ENCODE assay signal across 28 cellular contexts in genomic region chr10:9102026-9102425, GRCh38.
DNase-seq lines count a peak whose midpoint lies in the region; ATAC-seq, FAIRE-seq and TF ChIP-seq lines count a peak whose summit lies in the region.
"Had no signal": no experiment of that assay in that cellular context is flagged by ENCODE, and none has a peak within 500 bp of the region (broad histone marks: within the 10 kb centered on the region; RNA-seq: fewer than 3 reads in every experiment).

No MANE protein-coding gene starts in this region.

- H3K36me3 Mint-ChIP-seq in activated CD4-positive, alpha-beta T cell treated with anti-CD3 and anti-CD28 coated beads for 36 hours (ENCODE audit: low read depth) = peaks cover 2% of the 10 kb centered on the region
- H3K36me3 Mint-ChIP-seq: CD8-positive, alpha-beta memory T cell had no signal

- no peaks in the 10 kb centered on the region for H3K9me2 ChIP-seq in Karpas-422 (replicated peaks; ENCODE audit: insufficient read depth, low read length)

- peak; percentile 75 for ATAC-seq in activated CD4-positive, alpha-beta T cell treated with anti-CD3 and anti-CD28 coated beads for 36 hours
- no peak for ATAC-seq in GM21717 (IDR thresholded peaks at IDR 0.05; ENCODE audit: unreplicated experiment)

- FAIRE-seq in bronchial epithelial cell (lab: Jason Lieb, UNC) (no peak), keratinocyte (lab: Jason Lieb, UNC) (peak; percentile 65)
- FAIRE-seq: G401.6, GM12892 had no signal

- TF ChIP-seq CTCF in bronchial epithelial cell (IDR thresholded peaks at IDR 0.05; ENCODE audit: insufficient read depth, low read length, severe bottlenecking) = no peak
- no peak for TF ChIP-seq CTCF in keratinocyte (optimal IDR thresholded peaks at IDR 0.05 in 1 of 3, IDR thresholded peaks at IDR 0.05 in 1 of 3, conservative IDR thresholded peaks at IDR 0.05 in 1 of 3; ENCODE audit: extremely low read depth in 1 of 3, insufficient read depth in 2 of 3, low read length in 3 of 3)

- H3K4me3 Mint-ChIP-seq in activated CD4-positive, alpha-beta T cell treated with anti-CD3 and anti-CD28 coated beads for 36 hours = no peak overlapping the region
- H3K4me3 Mint-ChIP-seq: CD8-positive, alpha-beta memory T cell; H9 had no signal

- dilution Hi-C loops in keratinocyte (cut with MboI; ENCODE audit: extremely low pct_ligation_motif_present, low sequenced_read_pairs) = no loop called here

- H3K36me3 ChIP-seq in bronchial epithelial cell (ENCODE audit: control insufficient read depth, insufficient read depth, low read length) (no peaks in the 10 kb centered on the region), keratinocyte (ENCODE audit: control insufficient read depth in 2 of 2, extremely low read depth in 1 of 2, insufficient read depth in 2 of 2, low read length in 2 of 2) (no peaks in the 10 kb centered on the region), Karpas-422 (ENCODE audit: insufficient read depth, low read length) (no peaks in the 10 kb centered on the region)
- H3K36me3 ChIP-seq: Peyer's patch had no signal

- H3K27ac ChIP-seq in keratinocyte (ENCODE audit: control insufficient read depth, insufficient read depth, low read length) (no peak overlapping the region), Karpas-422 (ENCODE audit: low read length) (no peak overlapping the region)
- H3K27ac ChIP-seq: GM23248, HL-60, Peyer's patch had no signal

- no peaks in the 10 kb centered on the region for H3K9me1 ChIP-seq in keratinocyte (ENCODE audit: control insufficient read depth, extremely low read depth, insufficient read depth, low read length)

- no peak for DNase-seq in activated CD4-positive, alpha-beta T cell treated with anti-CD3 and anti-CD28 coated beads for 36 hours
- DNase-seq in activated CD4-positive, alpha-beta T cell treated with anti-CD3 and anti-CD28 coated beads, Interleukin-2, amount 50 U/mL, for 4 hours = no peak
- DNase-seq in HPDE6-E6E7 (ENCODE audit: extremely low spot score) = peak; percentile 6
- DNase-seq in bronchial epithelial cell (ENCODE audit: low read depth) = peak; percentile 54
- peak; percentile 11 for DNase-seq in keratinocyte (ENCODE audit: low read depth, low spot score)
- no peak for DNase-seq in Karpas-422
- no peak for DNase-seq in stimulated activated CD4-positive, alpha-beta T cell treated with anti-CD3 and anti-CD28 coated beads, Interleukin-1b, Interleukin-23, amount 100 ng/mL, for 48 hours
- DNase-seq: 8988T; AML-193; C1 segment of cervical spinal cord; Calu3; CD8-positive, alpha-beta memory T cell; DMS153; GM23248; H9; KBM-7; NCI-H1105; NCI-H146; NCI-H2029 treated with DMSO at 0.1 percent for 48 hours; NCI-H345; NCI-H524; NCI-H82; Peyer's patch; Right ventricle myocardium superior had no signal

- H3K9me3 ChIP-seq in keratinocyte (ENCODE audit: control insufficient read depth, low read depth, low read length) (no peaks in the 10 kb centered on the region), Karpas-422 (ENCODE audit: low read length) (no peaks in the 10 kb centered on the region)
- H3K9me3 ChIP-seq: Peyer's patch had no signal

- no peak overlapping the region for H3K27ac Mint-ChIP-seq in activated CD4-positive, alpha-beta T cell treated with anti-CD3 and anti-CD28 coated beads for 36 hours
- H3K27ac Mint-ChIP-seq: CD8-positive, alpha-beta memory T cell; H9 had no signal

- POLR2A ChIA-PET in activated CD4-positive, alpha-beta T cell treated with anti-CD3 and anti-CD28 coated beads for 36 hours (lab: Charles Lee) = no interaction called here

- H4K20me1 ChIP-seq in keratinocyte (ENCODE audit: control insufficient read depth, extremely low read depth, insufficient read depth, low read length) (no peaks in the 10 kb centered on the region), Karpas-422 (ENCODE audit: insufficient read depth, low read depth, low read length) (no peaks in the 10 kb centered on the region)

- peaks cover 17% of the 10 kb centered on the region for H3K4me1 Mint-ChIP-seq in activated CD4-positive, alpha-beta T cell treated with anti-CD3 and anti-CD28 coated beads for 36 hours

- H3K4me2 ChIP-seq in keratinocyte (ENCODE audit: control insufficient read depth, extremely low read depth, insufficient read depth, low read depth, low read length) (no peak overlapping the region), Karpas-422 (ENCODE audit: low read depth, low read length, poor library complexity, severe bottlenecking) (no peak overlapping the region)

- H2AFZ ChIP-seq in keratinocyte (ENCODE audit: control insufficient read depth, low read length) (no peak overlapping the region), Karpas-422 (ENCODE audit: low read length) (no peak overlapping the region)
- H2AFZ ChIP-seq: GM23248 had no signal

- peaks cover 4% of the 10 kb centered on the region for H3K27me3 Mint-ChIP-seq in activated CD4-positive, alpha-beta T cell treated with anti-CD3 and anti-CD28 coated beads for 36 hours

- CTCF ChIA-PET in activated CD4-positive, alpha-beta T cell treated with anti-CD3 and anti-CD28 coated beads for 36 hours (lab: Charles Lee) = no interaction called here

- no peaks in the 10 kb centered on the region for H3K9me3 Mint-ChIP-seq in activated CD4-positive, alpha-beta T cell treated with anti-CD3 and anti-CD28 coated beads for 36 hours (ENCODE audit: low read depth)
- H3K9me3 Mint-ChIP-seq: CD8-positive, alpha-beta memory T cell; H9 had no signal

- H3K4me1 ChIP-seq in keratinocyte (ENCODE audit: control insufficient read depth, extremely low read depth, insufficient read depth, low read length) (peaks cover 2% of the 10 kb centered on the region), Karpas-422 (ENCODE audit: low read length) (no peaks in the 10 kb centered on the region)
- H3K4me1 ChIP-seq: Peyer's patch had no signal

- H3K79me2 ChIP-seq in keratinocyte (ENCODE audit: control insufficient read depth, insufficient read depth, low read length) (no peaks in the 10 kb centered on the region), Karpas-422 (ENCODE audit: low read length) (no peaks in the 10 kb centered on the region)

- intact Hi-C loops in activated CD4-positive, alpha-beta T cell treated with anti-CD3 and anti-CD28 coated beads for 36 hours (cut with DNase I, micrococcal nuclease) = no loop called here

- H3K4me3 ChIP-seq in bronchial epithelial cell (ENCODE audit: low read depth, low read length) (no peak overlapping the region), keratinocyte (ENCODE audit: control insufficient read depth in 2 of 3, extremely low read depth in 1 of 3, insufficient read depth in 2 of 3, low read depth in 1 of 3, low read length in 3 of 3) (no peak overlapping the region), Karpas-422 (ENCODE audit: low read length) (no peak overlapping the region)
- H3K4me3 ChIP-seq: GM23248, Peyer's patch had no signal

- H3K9ac ChIP-seq in keratinocyte (ENCODE audit: control insufficient read depth, extremely low read depth, insufficient read depth, low read length) = no peak overlapping the region
- H3K9ac ChIP-seq in Karpas-422 (ENCODE audit: low read length) = no peak overlapping the region
- H3K9ac ChIP-seq: GM23248 had no signal

- H3K27me3 ChIP-seq in bronchial epithelial cell (ENCODE audit: control insufficient read depth, insufficient read depth, low read length) (no peaks in the 10 kb centered on the region), keratinocyte (ENCODE audit: control insufficient read depth, extremely low read depth, insufficient read depth, low read length) (no peaks in the 10 kb centered on the region), Karpas-422 (ENCODE audit: low read length) (no peaks in the 10 kb centered on the region)
- H3K27me3 ChIP-seq: Peyer's patch had no signal

Comparison
In these comparisons a context has a peak if more than half of its experiments do, and no peak if none do; other contexts are left out.
1. DNase-seq: peak in HPDE6-E6E7 (single experiment), bronchial epithelial cell (single experiment) and keratinocyte (single experiment); none in activated CD4-positive, alpha-beta T cell treated with anti-CD3 and anti-CD28 coated beads for 36 hours (single experiment), activated CD4-positive, alpha-beta T cell treated with anti-CD3 and anti-CD28 coated beads, Interleukin-2, amount 50 U/mL, for 4 hours (0 of 2), Karpas-422 (single experiment) and stimulated activated CD4-positive, alpha-beta T cell treated with anti-CD3 and anti-CD28 coated beads, Interleukin-1b, Interleukin-23, amount 100 ng/mL, for 48 hours (single experiment).